Comparison of ENCODE assay signal across 17 cellular contexts in the genomic region with DNA sequence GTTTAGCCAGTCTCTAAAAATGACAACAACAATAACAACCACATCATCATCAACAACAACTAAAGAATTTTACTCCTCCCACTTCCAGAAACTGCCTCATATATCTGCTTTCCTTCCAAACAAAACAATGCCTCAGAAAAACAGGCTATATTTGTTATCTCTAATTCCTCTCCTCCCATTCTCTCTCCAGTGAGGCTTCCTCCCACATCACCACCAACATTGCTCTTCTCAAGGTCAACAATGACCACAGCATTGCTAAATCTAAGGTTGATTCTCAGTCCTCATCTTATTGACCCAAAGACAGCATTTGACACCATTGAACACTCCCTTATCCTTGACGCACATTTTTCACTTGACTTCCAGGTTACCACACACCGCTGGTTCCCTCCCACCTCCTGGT.
"Had no signal": no experiment of that assay in that cellular context is flagged by ENCODE, and none has a peak within 500 bp of the region (broad histone marks: within the 10 kb centered on the region; RNA-seq: fewer than 3 reads in every experiment).

No MANE protein-coding gene starts in this region.

- H3K27me3 ChIP-seq: right atrium auricular region, transverse colon had no signal

- H3K27ac ChIP-seq: right atrium auricular region, thoracic aorta, transverse colon had no signal

- DNase-seq: central memory CD4-positive, alpha-beta T cell; cortex of kidney; effector memory CD4-positive, alpha-beta T cell; foreskin fibroblast; immature natural killer cell; mammary epithelial cell; mucosa of descending colon; natural killer cell; posterior cingulate gyrus; stimulated activated CD4-positive, alpha-beta T cell treated with anti-CD3 and anti-CD28 coated beads, Interleukin-2, amount 100 ng/mL, for 48 hours; stimulated activated naive CD4-positive, alpha-beta T cell treated with Interleukin-2 at 50 U/mL for 16 hours; transverse colon had no signal

- ATAC-seq: esophagus mucosa, left lobe of liver, mucosa of descending colon, natural killer cell had no signal

- H3K4me1 ChIP-seq: right atrium auricular region, transverse colon had no signal

- H3K9me3 ChIP-seq: mucosa of descending colon, right atrium auricular region, thoracic aorta, transverse colon had no signal

- H3K4me3 ChIP-seq: mucosa of descending colon, right atrium auricular region, smooth muscle cell, thoracic aorta, transverse colon had no signal
